Comparison of ENCODE assay signal across 8 cellular contexts in the genomic region with DNA sequence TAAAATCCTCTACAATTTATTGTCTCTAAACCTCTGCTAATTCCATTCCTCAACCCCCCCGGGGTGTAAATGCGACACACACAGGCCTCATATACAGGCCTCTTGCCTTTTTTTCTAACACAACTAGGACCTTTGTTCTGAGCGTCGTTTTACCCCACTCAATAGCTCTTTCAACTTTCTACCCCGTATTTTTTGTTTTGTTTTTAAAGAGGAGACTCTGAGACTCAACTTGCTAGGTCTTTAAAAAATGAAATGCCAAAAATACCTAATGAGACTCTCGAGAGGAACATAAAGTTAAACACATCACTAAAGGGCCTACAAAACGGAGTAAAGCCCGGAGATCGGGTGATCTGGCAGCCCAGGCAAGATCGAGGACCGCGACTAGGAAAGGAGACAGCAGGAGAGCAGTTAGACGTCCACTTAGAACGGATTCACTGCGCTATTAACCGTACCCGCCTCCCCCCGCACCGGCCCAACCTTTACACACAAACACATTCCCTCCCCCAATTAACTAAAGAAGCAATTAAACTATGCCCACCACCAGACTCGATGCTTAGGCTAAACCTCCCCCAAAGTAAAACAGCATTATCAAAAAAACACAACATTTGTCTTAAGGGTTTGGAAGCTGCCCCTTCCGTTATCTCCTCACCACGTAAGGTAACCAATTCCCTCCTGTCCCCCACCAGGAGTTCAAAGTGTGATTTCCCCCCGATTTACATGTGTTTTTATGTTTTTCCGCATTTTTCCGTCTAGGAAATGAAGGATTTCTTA. TPM values are rescaled to one million over a fixed set of nuclear protein-coding genes. Genes with fewer than 3 reads are reported as not detected.
DNase-seq lines count a peak whose midpoint lies in the region; ATAC-seq and TF ChIP-seq lines count a peak whose summit lies in the region.

No MANE protein-coding gene starts in this region.

- H3K27me3 ChIP-seq in muscle layer of duodenum (ENCODE audit: low read depth, low read length) (no peaks in the 10 kb centered on the region), upper lobe of right lung (no peaks in the 10 kb centered on the region)

- TF ChIP-seq CTCF in WI38 (IDR thresholded peaks at IDR 0.05; ENCODE audit: low read depth, low read length) (no peak), upper lobe of right lung (IDR thresholded peaks at IDR 0.05) (no peak)

- peak overlapping the region; percentile 73 for H3K4me3 ChIP-seq in WI38 (ENCODE audit: low read depth, low read length)
- H3K4me3 ChIP-seq in muscle layer of duodenum (ENCODE audit: low read depth in 1 of 2, low read length in 2 of 2) = peak overlapping the region; percentile 86 to 100
- H3K4me3 ChIP-seq in upper lobe of right lung = peak overlapping the region; percentile 93

- H3K4me1 ChIP-seq in muscle layer of duodenum (ENCODE audit: control insufficient read depth in 1 of 2, insufficient read depth in 2 of 2, low read length in 2 of 2) = peaks cover 8 to 25% of the 10 kb centered on the region in 2 donors
- peaks cover 25% of the 10 kb centered on the region for H3K4me1 ChIP-seq in upper lobe of right lung

- H3K9me3 ChIP-seq in muscle layer of duodenum (ENCODE audit: control insufficient read depth in 1 of 2, low read length in 2 of 2) = no peaks in the 10 kb centered on the region
- no peaks in the 10 kb centered on the region for H3K9me3 ChIP-seq in upper lobe of right lung

- peaks cover 8 to 13% of the 10 kb centered on the region in 2 donors for H3K36me3 ChIP-seq in muscle layer of duodenum (ENCODE audit: control insufficient read depth in 1 of 2, insufficient read depth in 2 of 2, low read length in 2 of 2)
- H3K36me3 ChIP-seq in upper lobe of right lung = peaks cover 23% of the 10 kb centered on the region

- intact Hi-C loops in upper lobe of right lung (cut with DNase I) = no loop called here

- ATAC-seq in upper lobe of right lung (no peak), HG02973 (IDR thresholded peaks at IDR 0.05; ENCODE audit: unreplicated experiment) (no peak)

- DNase-seq in activated T-cell treated with anti-CD3 and anti-CD28 coated beads for 1 hour (ENCODE audit: low read depth) (peak; percentile 24), activated T-cell treated with anti-CD3 and anti-CD28 coated beads for 4 hours (no peak), ecto neural progenitor cell (ENCODE audit: low spot score) (peak; percentile 49), upper lobe of right lung (no peak), iPS-NIHi11 (ENCODE audit: low spot score) (no peak)

- H3K27ac ChIP-seq in muscle layer of duodenum (ENCODE audit: low read length) (peak overlapping the region; percentile 92), upper lobe of right lung (peak overlapping the region; percentile 93)

RNA-seq across cellular contexts. Expression of gene TRIP12, which starts 1.6 kb away (rescaled TPM):
- total RNA-seq in upper lobe of right lung = 211 TPM

RNA-seq across cellular contexts. Expression of gene FBXO36, which starts 2.1 kb away (rescaled TPM):
- total RNA-seq in upper lobe of right lung = 1.8 TPM

Comparison
In these comparisons a context has a peak if more than half of its experiments do, and no peak if none do; other contexts are left out.
1. DNase-seq: peak in activated T-cell treated with anti-CD3 and anti-CD28 coated beads for 1 hour (single experiment) and ecto neural progenitor cell (single experiment); none in activated T-cell treated with anti-CD3 and anti-CD28 coated beads for 4 hours (single experiment), upper lobe of right lung (single experiment) and iPS-NIHi11 (single experiment).
2. Peak in every context shown above with its lines, with median percentiles within 50 percentile points of each other: H3K4me3 ChIP-seq.